ENCODE assay signal across 9 cellular contexts in genomic region chr2:117712686-117713085, GRCh38.
"Had no signal": no experiment of that assay in that cellular context is flagged by ENCODE, and none has a peak within 500 bp of the region (broad histone marks: within the 10 kb centered on the region; RNA-seq: fewer than 3 reads in every experiment).

No MANE protein-coding gene starts in this region.

- H3K4me3 ChIP-seq: GM23248, HAP-1 had no signal

- H3K9ac ChIP-seq: GM23248 had no signal

- H2AFZ ChIP-seq: GM23248 had no signal

- H3K4me1 ChIP-seq: HAP-1 had no signal

- H3K9me3 ChIP-seq: HAP-1 had no signal

- H3K36me3 Mint-ChIP-seq: IgD-negative memory B cell had no signal

- ATAC-seq: HCT116, HepG2 had no signal

- H3K4me1 Mint-ChIP-seq: IgD-negative memory B cell had no signal

- DNase-seq: GM23248, GOT3, H7, HFFc6 had no signal

- H3K4me3 Mint-ChIP-seq: HFFc6 had no signal

- H3K36me3 ChIP-seq: HAP-1 had no signal

- H3K27ac ChIP-seq: GM23248, HL-60 had no signal

- H3K27ac Mint-ChIP-seq: HFFc6, IgD-negative memory B cell had no signal
